In the genomic region with DNA sequence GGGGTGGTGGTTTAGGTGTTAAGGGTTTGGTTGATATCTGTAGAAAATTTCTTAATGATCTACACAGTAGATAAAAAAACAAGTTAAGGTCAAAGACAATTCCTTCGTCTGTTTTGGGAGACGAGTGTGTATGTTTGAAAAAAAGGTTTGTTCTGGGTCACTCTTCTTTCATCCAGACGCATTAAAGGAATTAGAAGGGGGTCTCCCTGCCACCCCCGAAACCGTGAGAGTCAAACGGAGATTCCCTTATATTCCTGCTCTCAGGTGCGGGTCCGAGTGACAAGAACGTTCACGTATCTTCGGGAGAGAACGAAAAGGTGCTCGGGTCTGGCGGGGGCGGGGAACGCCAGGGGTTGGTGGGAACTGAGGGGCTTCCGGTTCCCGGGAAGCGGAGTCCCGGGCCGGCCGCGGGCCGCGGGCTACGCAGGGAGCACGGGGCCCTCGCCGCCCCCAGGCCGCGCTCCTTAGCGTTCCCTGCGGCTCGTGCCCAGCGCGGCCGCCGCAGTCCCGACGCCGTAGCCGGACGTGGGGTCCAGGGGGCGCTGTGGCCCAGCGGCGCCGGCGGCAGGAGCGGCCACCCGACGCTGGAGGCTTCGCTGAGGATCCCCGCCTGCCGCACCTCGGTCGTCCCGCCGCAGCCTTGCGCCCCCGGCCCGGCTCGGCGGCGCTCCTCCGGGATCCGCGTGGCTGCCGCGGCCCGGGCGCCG, we compare ENCODE assay signal across 8 cellular contexts. TPM values are rescaled to one million over a fixed set of nuclear protein-coding genes. Genes with fewer than 3 reads are reported as not detected.
DNase-seq lines count a peak whose midpoint lies in the region; ATAC-seq and TF ChIP-seq lines count a peak whose summit lies in the region.

Gene ZFYVE9 (plus strand): TSS at position 577 of the 707 bp plus-strand sequence. CDS start 91,118 bp downstream, outside the sequence.

- H3K4me3 Mint-ChIP-seq in CD8-positive, alpha-beta T cell: peak within 1 kb of the TSS; percentile 92
- peak within 1 kb of the TSS; percentile 79 to 96 (median 92) for H3K4me3 Mint-ChIP-seq in naive thymus-derived CD4-positive, alpha-beta T cell

- no TSS peak for BruUV-seq in Panc1 (replicated peaks; lab: Mats Ljungman, UMichigan)

- H3K9me3 ChIP-seq in CD8-positive, alpha-beta T cell (ENCODE audit: low read length): no peaks in the 10 kb centered on the region
- no peaks in the 10 kb centered on the region for H3K9me3 ChIP-seq in Panc1 (ENCODE audit: control insufficient read depth, insufficient read depth, low read depth, low read length)
- H3K9me3 ChIP-seq in naive thymus-derived CD4-positive, alpha-beta T cell (ENCODE audit: control insufficient read depth in 2 of 3, low read length in 3 of 3): no peaks in the 10 kb centered on the region

- H3K27ac Mint-ChIP-seq in CD8-positive, alpha-beta T cell: peak within 1 kb of the TSS; percentile 91
- H3K27ac Mint-ChIP-seq in naive thymus-derived CD4-positive, alpha-beta T cell: peak within 1 kb of the TSS; percentile 64 to 95 (median 86)

- intact Hi-C loops in CD8-positive, alpha-beta T cell (cut with DNase I, micrococcal nuclease): loop anchor here (1.0 to 10.0 kb wide), 7 partner anchors 85 to 603 kb away; partner anchors contain the start of genes CC2D1B (in 2 of the 2), ORC1 (in 2 of the 2), PRPF38A (in 2 of the 2) and BTF3L4 (in 1 of the 2)
- intact Hi-C loops in Panc1 (cut with micrococcal nuclease; ENCODE audit: unreplicated experiment): loop anchor here (5.0 kb wide), 1 partner anchor 156 kb away; no protein-coding TSS in a partner anchor
- intact Hi-C loops in naive thymus-derived CD4-positive, alpha-beta T cell (cut with micrococcal nuclease): loop anchor here (1.0 to 10.0 kb wide), 13 partner anchors 14 to 545 kb away; partner anchors contain the start of genes CC2D1B (in 2 of the 2), BTF3L4 (in 1 of the 2), KTI12 (in 1 of the 2) and ORC1 (in 1 of the 2)

- H3K27me3 Mint-ChIP-seq in CD8-positive, alpha-beta T cell (ENCODE audit: low read depth): no peaks in the 10 kb centered on the region
- H3K27me3 Mint-ChIP-seq in naive thymus-derived CD4-positive, alpha-beta T cell: peaks cover 0 to 44% (median 0%) of the 10 kb centered on the region in 5 donors

- H3K36me3 Mint-ChIP-seq in CD8-positive, alpha-beta T cell: peaks cover 4% of the 10 kb centered on the region
- H3K36me3 Mint-ChIP-seq in naive thymus-derived CD4-positive, alpha-beta T cell: no peaks in the 10 kb centered on the region

- H3K4me1 ChIP-seq in CD8-positive, alpha-beta T cell (ENCODE audit: insufficient read depth, low read length): peaks cover 21% of the 10 kb centered on the region
- H3K4me1 ChIP-seq in Panc1 (ENCODE audit: control insufficient read depth, insufficient read depth, low read length): peaks cover 25% of the 10 kb centered on the region
- H3K4me1 ChIP-seq in naive thymus-derived CD4-positive, alpha-beta T cell (ENCODE audit: control insufficient read depth in 2 of 2, insufficient read depth in 2 of 2, low read length in 2 of 2): peaks cover 11 to 24% of the 10 kb centered on the region in 2 donors

- H3K9me3 Mint-ChIP-seq in CD8-positive, alpha-beta T cell: no peaks in the 10 kb centered on the region
- H3K9me3 Mint-ChIP-seq in naive thymus-derived CD4-positive, alpha-beta T cell: peaks cover 0 to 2% (median 0%) of the 10 kb centered on the region in 11 donors

- peak; percentile 41 to 83 (median 65) for DNase-seq in CD8-positive, alpha-beta T cell
- DNase-seq in HT1080 (ENCODE audit: low read depth) (peak; percentile 68), Panc1 (ENCODE audit: low read depth, low spot score) (no peak), fibroblast of mammary gland (ENCODE audit: low read depth) (peak; percentile 67)
- DNase-seq in activated T-helper 1 cell treated with anti-CD3 and anti-CD28 coated beads, Interleukin-2, amount 50 U/mL, for 16 hours (ENCODE audit: low read depth in 1 of 2, low spot score in 1 of 2): peak; percentile 37 to 60
- peak; percentile 52 to 80 (median 73) for DNase-seq in naive thymus-derived CD4-positive, alpha-beta T cell
- peak; percentile 81 for DNase-seq in stimulated activated naive CD8-positive, alpha-beta T cell treated with anti-CD3 and anti-CD28 coated beads, Interleukin-15, Interleukin-2, amounts not matched to agents 100 U/mL and 50 U/mL, for 24 hours

- POLR2A ChIA-PET in CD8-positive, alpha-beta T cell (lab: Charles Lee): no interaction called here
- POLR2A ChIA-PET in Panc1 (lab: Charles Lee): no interaction called here
- POLR2A ChIA-PET in naive thymus-derived CD4-positive, alpha-beta T cell (lab: Charles Lee): interaction anchor here (1.1 kb wide), 1 partner anchor 492 kb away, joined by 4 read pairs; the partner anchor contains the start of gene SHISAL2A

- H3K4me1 Mint-ChIP-seq in CD8-positive, alpha-beta T cell (ENCODE audit: low read depth): peaks cover 41% of the 10 kb centered on the region
- H3K4me1 Mint-ChIP-seq in naive thymus-derived CD4-positive, alpha-beta T cell: peaks cover 26 to 48% (median 43%) of the 10 kb centered on the region in 7 donors

- no peaks in the 10 kb centered on the region for H3K36me3 ChIP-seq in CD8-positive, alpha-beta T cell (ENCODE audit: insufficient read depth, low read length)
- no peaks in the 10 kb centered on the region for H3K36me3 ChIP-seq in Panc1 (ENCODE audit: control insufficient read depth, insufficient read depth, low read length)
- no peaks in the 10 kb centered on the region for H3K36me3 ChIP-seq in naive thymus-derived CD4-positive, alpha-beta T cell (ENCODE audit: control insufficient read depth in 2 of 3, insufficient read depth in 3 of 3, low read length in 3 of 3)

- H3K4me3 ChIP-seq in CD8-positive, alpha-beta T cell (ENCODE audit: low read depth, low read length): peak within 1 kb of the TSS; percentile 66
- H3K4me3 ChIP-seq in Panc1 (ENCODE audit: low read depth in 2 of 2, low read length in 2 of 2) (peak within 1 kb of the TSS; percentile 75 to 90), fibroblast of mammary gland (ENCODE audit: control insufficient read depth, low read depth, low read length) (peak within 1 kb of the TSS; percentile 80)
- H3K4me3 ChIP-seq in naive thymus-derived CD4-positive, alpha-beta T cell (ENCODE audit: low read length): peak within 1 kb of the TSS; percentile 65

- CTCF ChIA-PET in CD8-positive, alpha-beta T cell (lab: Charles Lee): interaction anchor here (0.9 to 1.6 kb wide), 4 partner anchors 10 to 152 kb away, joined by 3 to 5 read pairs (median 4); no protein-coding TSS in a partner anchor
- CTCF ChIA-PET in Panc1 (lab: Charles Lee): no interaction called here
- CTCF ChIA-PET in naive thymus-derived CD4-positive, alpha-beta T cell (lab: Charles Lee): no interaction called here

- peak; percentile 59 for TF ChIP-seq CTCF in CD8-positive, alpha-beta T cell (IDR thresholded peaks at IDR 0.05)
- peak; percentile 96 for TF ChIP-seq CTCF in Panc1 (IDR thresholded peaks at IDR 0.05)
- no peak for TF ChIP-seq CTCF in fibroblast of mammary gland (conservative IDR thresholded peaks at IDR 0.05; ENCODE audit: control insufficient read depth, insufficient read depth, low read depth, low read length)

- H3K27ac ChIP-seq in CD8-positive, alpha-beta T cell (ENCODE audit: low read depth, low read length): peak within 1 kb of the TSS; percentile 49
- H3K27ac ChIP-seq in Panc1 (ENCODE audit: low read length): peak within 1 kb of the TSS; percentile 78
- peak within 1 kb of the TSS; percentile 72 for H3K27ac ChIP-seq in naive thymus-derived CD4-positive, alpha-beta T cell (ENCODE audit: low read depth, low read length)

- H3K27me3 ChIP-seq in CD8-positive, alpha-beta T cell (ENCODE audit: insufficient read depth, low read length): no peaks in the 10 kb centered on the region
- no peaks in the 10 kb centered on the region for H3K27me3 ChIP-seq in Panc1 (ENCODE audit: control insufficient read depth, insufficient read depth, low read length)
- no peaks in the 10 kb centered on the region for H3K27me3 ChIP-seq in naive thymus-derived CD4-positive, alpha-beta T cell (ENCODE audit: control insufficient read depth in 2 of 2, insufficient read depth in 2 of 2, low read length in 2 of 2)

- peak; percentile 78 for ATAC-seq in CD8-positive, alpha-beta T cell
- peak; percentile 67 for ATAC-seq in GM19463 (IDR thresholded peaks at IDR 0.05; ENCODE audit: unreplicated experiment)
- peak; percentile 94 for ATAC-seq in Panc1
- ATAC-seq in naive thymus-derived CD4-positive, alpha-beta T cell: peak; percentile 93
- peak; percentile 65 for ATAC-seq in stimulated activated naive CD8-positive, alpha-beta T cell treated with anti-CD3 and anti-CD28 coated beads, Interleukin-15, Interleukin-2, amounts not matched to agents 100 U/mL and 50 U/mL, for 24 hours

- in situ Hi-C loops in Panc1 (cut with HindIII; ENCODE audit: low pct_unique_long_range_greater_than_20kb, low sequenced_read_pairs): no loop called here

RNA-seq across cellular contexts. Expression of gene ZFYVE9, which starts in this region (rescaled TPM):
- total RNA-seq in CD8-positive, alpha-beta T cell: 1 to 10 TPM; 5.9 to 6.3 TPM
- 15.5 and 22.5 TPM in 2 replicates for total RNA-seq in HT1080 (2014; rRNA removed; shearing (Covaris generic))
- 10.2 and 12.0 TPM in 2 replicates for polyA plus RNA-seq in HT1080 (2015; cell fraction: cytosol; rRNA removed)
- 11.6 TPM in 2 replicates for polyA plus RNA-seq in HT1080 (2015; cell fraction: nucleus; rRNA removed)
- total RNA-seq in Panc1 (2021; ENCODE audit: unreplicated experiment): 18.0 TPM
- polyA plus RNA-seq in Panc1 (2012; ENCODE audit: insufficient read length): 11.2 TPM
- 10 to 100 TPM in 2 of 5 experiments, 1 to 10 TPM in 3; 1.8 to 13.9 (median 7.6) TPM for total RNA-seq in naive thymus-derived CD4-positive, alpha-beta T cell
- 1 to 10 TPM; 1.8 to 3.0 TPM for polyA plus RNA-seq in naive thymus-derived CD4-positive, alpha-beta T cell
